Comparison of ENCODE assay signal across 29 cellular contexts in genomic region chr13:89310943-89311342, GRCh38.
"Had no signal": no experiment of that assay in that cellular context is flagged by ENCODE, and none has a peak within 500 bp of the region (broad histone marks: within the 10 kb centered on the region; RNA-seq: fewer than 3 reads in every experiment).

No MANE protein-coding gene starts in this region.

- H3K27ac ChIP-seq: body of pancreas, cardiac muscle cell, colonic mucosa, epithelial cell of prostate, esophagus squamous epithelium, WERI-Rb-1 had no signal

- H3K36me3 ChIP-seq: cardiac muscle cell, colonic mucosa, esophagus squamous epithelium, WERI-Rb-1 had no signal

- DNase-seq: activated B cell treated with CpG ODN at 0.5 μM for 24 hours; activated CD4-positive, alpha-beta T cell treated with anti-CD3 and anti-CD28 coated beads for 48 hours; activated CD4-positive, alpha-beta T cell treated with anti-CD3 and anti-CD28 coated beads, Interleukin-2, amount 50 U/mL, for 1 hour; activated CD4-positive, alpha-beta T cell treated with anti-CD3 and anti-CD28 coated beads, Interleukin-2, amount 50 U/mL, for 48 hours; activated CD8-positive, alpha-beta memory T cell treated with anti-CD3 and anti-CD28 coated beads for 24 hours; activated CD8-positive, alpha-beta T cell treated with anti-CD3 and anti-CD28 coated beads for 36 hours; activated effector memory CD4-positive, alpha-beta T cell treated with Interleukin-2 at 50 U/mL for 16 hours; activated gamma-delta T cell treated with Interleukin-2 at 50 U/mL for 16 hours; activated naive CD4-positive, alpha-beta T cell treated with anti-CD3 and anti-CD28 coated beads, Interleukin-2, amount 50 U/mL, for 16 hours; activated naive CD4-positive, alpha-beta T cell treated with Interleukin-2 at 50 U/mL for 16 hours; activated T-cell treated with anti-CD3 and anti-CD28 coated beads, Interleukin-2, amount 50 U/mL, for 4 hours; amygdala; aorta; body of pancreas; central memory CD4-positive, alpha-beta T cell; cerebellar nuclear complex; colonic mucosa; effector CD8-positive, alpha-beta T cell; esophagus squamous epithelium; foreskin melanocyte; head of caudate nucleus; T-cell; T-helper 17 cell; T1000; WERI-Rb-1 had no signal

- H3K27me3 ChIP-seq: body of pancreas, cardiac muscle cell, colonic mucosa, esophagus squamous epithelium had no signal

- H3K4me1 ChIP-seq: body of pancreas, colonic mucosa, esophagus squamous epithelium had no signal

- FAIRE-seq: endometrium, endothelial cell of umbilical vein had no signal

- H3K9me3 ChIP-seq: body of pancreas, colonic mucosa, esophagus squamous epithelium had no signal

- H3K4me3 ChIP-seq: body of pancreas, cardiac muscle cell, colonic mucosa, esophagus squamous epithelium had no signal
